In genomic region chr7:4525884-4526283, GRCh38 we compare ENCODE assay signal across 7 cellular contexts.
"Had no signal": no experiment of that assay in that cellular context is flagged by ENCODE, and none has a peak within 500 bp of the region (broad histone marks: within the 10 kb centered on the region; RNA-seq: fewer than 3 reads in every experiment).

No MANE protein-coding gene starts in this region.

- DNase-seq: H7, IMR-90, KG1 had no signal

- H3K36me3 ChIP-seq: HAP-1 had no signal

- ATAC-seq: GM23338, HCT116, K562 had no signal

- H3K9me3 ChIP-seq: HAP-1 had no signal

- H3K4me3 Mint-ChIP-seq: GM23338 had no signal

- H3K4me3 ChIP-seq: GM23338, HAP-1, K562 had no signal

- H3K27ac Mint-ChIP-seq: GM23338 had no signal

- H3K4me1 ChIP-seq: HAP-1 had no signal

- H3K4me2 ChIP-seq: GM23338 had no signal

- H3K4me1 Mint-ChIP-seq: GM23338 had no signal
